Comparison of ENCODE assay signal across 1 cellular context in the genomic region with DNA sequence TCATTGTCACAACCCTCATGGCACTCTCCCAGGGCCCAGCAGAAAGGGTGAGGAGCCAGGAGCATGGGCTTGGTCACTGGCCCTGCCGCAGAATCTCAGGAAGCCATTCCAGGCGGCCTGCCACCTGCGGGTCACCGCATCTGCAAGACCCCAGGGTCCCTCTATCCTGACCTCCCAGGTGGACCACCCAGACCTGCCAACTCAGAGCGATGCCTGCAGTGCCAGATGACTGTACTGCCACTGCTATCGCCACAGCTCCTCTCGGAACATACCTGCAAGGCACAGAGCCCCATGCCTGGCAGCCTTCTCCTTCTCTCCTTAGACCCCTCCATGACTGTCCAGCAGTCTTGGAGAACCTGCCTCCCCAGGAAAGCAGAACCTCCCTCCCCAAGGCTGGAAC.
TF ChIP-seq lines count a peak whose summit lies in the region.

No MANE protein-coding gene starts in this region.

TF ChIP-seq in IMR-90, 13 proteins besides CTCF, POLR2A, EP300 and RAD21:
- TF ChIP-seq SMC3 (IDR thresholded peaks at IDR 0.05; ENCODE audit: low read depth, low read length), result no peak
- no peak for TF ChIP-seq MAFK (IDR thresholded peaks at IDR 0.05; ENCODE audit: low read depth, low read length)
- TF ChIP-seq, protein P1, sequence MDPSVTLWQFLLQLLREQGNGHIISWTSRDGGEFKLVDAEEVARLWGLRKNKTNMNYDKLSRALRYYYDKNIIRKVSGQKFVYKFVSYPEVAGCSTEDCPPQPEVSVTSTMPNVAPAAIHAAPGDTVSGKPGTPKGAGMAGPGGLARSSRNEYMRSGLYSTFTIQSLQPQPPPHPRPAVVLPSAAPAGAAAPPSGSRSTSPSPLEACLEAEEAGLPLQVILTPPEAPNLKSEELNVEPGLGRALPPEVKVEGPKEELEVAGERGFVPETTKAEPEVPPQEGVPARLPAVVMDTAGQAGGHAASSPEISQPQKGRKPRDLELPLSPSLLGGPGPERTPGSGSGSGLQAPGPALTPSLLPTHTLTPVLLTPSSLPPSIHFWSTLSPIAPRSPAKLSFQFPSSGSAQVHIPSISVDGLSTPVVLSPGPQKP (IDR thresholded peaks at IDR 0.05; ENCODE audit: borderline replicate concordance, low read depth, low read length), result no peak
- no peak for TF ChIP-seq MXI1 (IDR thresholded peaks at IDR 0.05; ENCODE audit: borderline replicate concordance, low read depth, low read length)
- no peak for TF ChIP-seq RFX5 (IDR thresholded peaks at IDR 0.05; ENCODE audit: low read depth, low read length)
- TF ChIP-seq CHD1 (IDR thresholded peaks at IDR 0.05; ENCODE audit: low read depth, low read length), result no peak
- no peak for TF ChIP-seq RCOR1 (IDR thresholded peaks at IDR 0.05; ENCODE audit: insufficient replicate concordance, low read length)
- no peak for TF ChIP-seq MAZ (IDR thresholded peaks at IDR 0.05; ENCODE audit: borderline replicate concordance, low read depth, low read length)
- TF ChIP-seq, protein P2, sequence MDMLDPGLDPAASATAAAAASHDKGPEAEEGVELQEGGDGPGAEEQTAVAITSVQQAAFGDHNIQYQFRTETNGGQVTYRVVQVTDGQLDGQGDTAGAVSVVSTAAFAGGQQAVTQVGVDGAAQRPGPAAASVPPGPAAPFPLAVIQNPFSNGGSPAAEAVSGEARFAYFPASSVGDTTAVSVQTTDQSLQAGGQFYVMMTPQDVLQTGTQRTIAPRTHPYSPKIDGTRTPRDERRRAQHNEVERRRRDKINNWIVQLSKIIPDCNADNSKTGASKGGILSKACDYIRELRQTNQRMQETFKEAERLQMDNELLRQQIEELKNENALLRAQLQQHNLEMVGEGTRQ (IDR thresholded peaks at IDR 0.05; ENCODE audit: low read depth, low read length), result no peak
- no peak for TF ChIP-seq CEBPB (IDR thresholded peaks at IDR 0.05; ENCODE audit: low read depth, low read length)
- TF ChIP-seq FOS (IDR thresholded peaks at IDR 0.05; ENCODE audit: low read depth, low read length), result no peak
- TF ChIP-seq BHLHE40 (IDR thresholded peaks at IDR 0.05; ENCODE audit: low read depth, low read length), result no peak
- no peak for TF ChIP-seq NFE2L2 (IDR thresholded peaks at IDR 0.05; ENCODE audit: low read depth, low read length)
